Comparison of ENCODE assay signal across 13 cellular contexts in the genomic region with DNA sequence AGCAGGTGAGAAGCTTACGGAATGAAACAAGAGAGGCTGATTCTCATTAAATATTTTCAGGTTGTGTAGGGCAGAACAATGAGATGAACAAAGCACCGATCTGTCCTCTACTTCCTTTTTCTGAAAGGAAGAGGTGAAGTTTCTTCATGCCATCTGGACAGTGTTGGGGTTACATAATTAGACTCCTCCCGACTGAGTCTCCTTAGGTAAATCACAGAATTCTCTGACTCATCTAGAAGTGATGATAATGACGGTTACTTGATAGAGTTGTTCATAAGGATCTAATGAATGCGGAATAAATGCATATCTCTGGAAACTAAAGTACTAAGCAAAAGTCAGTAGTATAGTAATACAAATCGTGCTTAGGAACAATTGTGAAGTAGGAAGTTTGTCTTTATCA. TPM values are rescaled to one million over a fixed set of nuclear protein-coding genes. Genes with fewer than 3 reads are reported as not detected.
DNase-seq lines count a peak whose midpoint lies in the region; ATAC-seq and TF ChIP-seq lines count a peak whose summit lies in the region.
"Had no signal": no experiment of that assay in that cellular context is flagged by ENCODE, and none has a peak within 500 bp of the region (broad histone marks: within the 10 kb centered on the region; RNA-seq: fewer than 3 reads in every experiment).

No MANE protein-coding gene starts in this region.

- no peaks in the 10 kb centered on the region for H3K9me3 ChIP-seq in hepatocyte (ENCODE audit: low read depth)

- H3K27me3 ChIP-seq in hepatocyte: no peaks in the 10 kb centered on the region

- H4K20me1 ChIP-seq in hepatocyte (ENCODE audit: insufficient read depth, poor library complexity, severe bottlenecking): no peaks in the 10 kb centered on the region

- in situ Hi-C loops in G401 (cut with HindIII; ENCODE audit: low sequenced_read_pairs): no loop called here

- ATAC-seq in GM21576 (IDR thresholded peaks at IDR 0.05; ENCODE audit: unreplicated experiment): peak; percentile 74
- ATAC-seq: activated T-helper 17 cell treated with anti-CD3 and anti-CD28 coated beads, Interleukin-2, amount 50 U/mL, for 72 hours; WTC11 had no signal

- peak; percentile 65 for DNase-seq in G401 (ENCODE audit: low spot score)
- peak; percentile 62 to 95 for DNase-seq in NOMO-1 (lab: John Stamatoyannopoulos, UW; ENCODE audit: unreplicated experiment in 2 of 2)
- peak; percentile 61 for DNase-seq in fibroblast of mammary gland (ENCODE audit: low read depth)
- no peak for DNase-seq in cortex of kidney (lab: John Stamatoyannopoulos, UW)
- no peak for DNase-seq in stimulated activated CD4-positive, alpha-beta T cell treated with anti-CD3 and anti-CD28 coated beads, Interleukin-2, amount 100 ng/mL, for 24 hours
- no peak for DNase-seq in COLO668 (lab: John Stamatoyannopoulos, UW; ENCODE audit: unreplicated experiment)
- no peak for DNase-seq in hepatocyte (ENCODE audit: low spot score)
- DNase-seq: hypothalamus; OCI-M1; stimulated activated naive CD4-positive, alpha-beta T cell had no signal

- H3K4me1 ChIP-seq in hepatocyte (ENCODE audit: insufficient read depth): peaks cover 8% of the 10 kb centered on the region

- TF ChIP-seq CTCF in fibroblast of mammary gland (conservative IDR thresholded peaks at IDR 0.05; ENCODE audit: control insufficient read depth, insufficient read depth, low read depth, low read length): no peak
- TF ChIP-seq CTCF in hepatocyte (IDR thresholded peaks at IDR 0.05; ENCODE audit: poor library complexity): no peak

- H3K79me2 ChIP-seq in hepatocyte: peaks cover 48% of the 10 kb centered on the region

- H3K27ac ChIP-seq in hepatocyte: no peak overlapping the region

- H3K36me3 ChIP-seq in hepatocyte (replicated peaks; ENCODE audit: insufficient read depth, low read depth): no peaks in the 10 kb centered on the region

- H2AFZ ChIP-seq in hepatocyte: no peak overlapping the region

- H3K4me3 ChIP-seq in fibroblast of mammary gland (ENCODE audit: control insufficient read depth, low read depth, low read length) (no peak overlapping the region), hepatocyte (no peak overlapping the region)

- 90% methylated on average over 6 of the region's 6 CpGs for WGBS in hepatocyte (ENCODE audit: low lambda C conversion rate, missing lambda C conversion rate)

- no peak overlapping the region for H3K4me2 ChIP-seq in hepatocyte

- H3K9me2 ChIP-seq in hepatocyte (replicated peaks; ENCODE audit: insufficient read depth): no peaks in the 10 kb centered on the region

RNA-seq across cellular contexts. Expression of a gene that starts 21.2 kb away (rescaled TPM):
- 5.9 and 7.4 TPM in 2 replicates for total RNA-seq in G401 (2014; rRNA removed; shearing (Covaris generic))
- 15.3 and 15.7 TPM in 2 replicates for total RNA-seq in hepatocyte
- 17.6 and 18.5 TPM in 2 replicates for polyA plus RNA-seq in hepatocyte

Comparison
In these comparisons a context has a peak if more than half of its experiments do, and no peak if none do; other contexts are left out.
1. DNase-seq: peak in G401 (single experiment), NOMO-1 (2 of 2) and fibroblast of mammary gland (single experiment); none in cortex of kidney (single experiment), stimulated activated CD4-positive, alpha-beta T cell treated with anti-CD3 and anti-CD28 coated beads, Interleukin-2, amount 100 ng/mL, for 24 hours (0 of 2), COLO668 (single experiment) and hepatocyte (single experiment).